ENCODE assay signal across 9 cellular contexts in the genomic region with DNA sequence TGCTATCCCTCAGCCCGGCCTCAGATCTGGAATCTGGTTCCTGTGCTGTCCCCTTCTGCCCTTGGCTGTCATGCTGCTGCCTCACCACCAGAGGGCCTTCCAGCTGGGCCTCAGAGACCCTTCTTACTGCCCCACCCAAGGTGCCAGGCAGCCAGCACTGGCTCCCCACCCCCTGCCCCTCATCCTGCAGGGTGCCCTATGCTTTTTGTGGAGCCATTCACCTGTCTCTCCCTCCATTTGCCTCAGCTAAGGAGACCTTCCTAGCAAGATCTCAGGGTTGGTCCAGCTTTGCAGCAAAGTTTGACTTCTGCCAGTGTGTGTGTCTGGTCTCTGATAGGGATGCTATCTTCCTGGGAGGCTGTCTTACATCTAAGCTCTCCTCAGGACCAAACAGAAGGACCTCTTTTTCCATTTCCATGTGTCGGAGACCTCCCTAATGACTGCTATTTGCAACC. TPM values are rescaled to one million over a fixed set of nuclear protein-coding genes. Genes with fewer than 3 reads are reported as not detected.
A peak's percentile ranks its signal among the peaks of the same experiment; 100 is the strongest.
DNase-seq lines count a peak whose midpoint lies in the region; ATAC-seq and TF ChIP-seq lines count a peak whose summit lies in the region.
"Had no signal": no experiment of that assay in that cellular context is flagged by ENCODE, and none has a peak within 500 bp of the region (broad histone marks: within the 10 kb centered on the region; RNA-seq: fewer than 3 reads in every experiment).

No MANE protein-coding gene starts in this region.

- no peak overlapping the region for H3K4me3 ChIP-seq in CD4-positive, alpha-beta memory T cell (ENCODE audit: low read length in 2 of 2)
- H3K4me3 ChIP-seq in OCI-LY3 (ENCODE audit: low read length) = no peak overlapping the region

- H3K9me3 Mint-ChIP-seq in CD4-positive, alpha-beta memory T cell = peaks cover 0 to 3% (median 0%) of the 10 kb centered on the region in 8 donors
- H3K9me3 Mint-ChIP-seq in glutamatergic neuron (ENCODE audit: unreplicated experiment) = peaks cover 7% of the 10 kb centered on the region

- no peaks in the 10 kb centered on the region for H3K36me3 Mint-ChIP-seq in CD4-positive, alpha-beta memory T cell
- H3K36me3 Mint-ChIP-seq in glutamatergic neuron (ENCODE audit: unreplicated experiment) = no peaks in the 10 kb centered on the region

- peaks cover 38 to 42% of the 10 kb centered on the region in 2 donors for H3K27me3 Mint-ChIP-seq in CD4-positive, alpha-beta memory T cell
- peaks cover 11% of the 10 kb centered on the region for H3K27me3 Mint-ChIP-seq in glutamatergic neuron (ENCODE audit: unreplicated experiment)

- H3K4me1 Mint-ChIP-seq in CD4-positive, alpha-beta memory T cell = peaks cover 5 to 17% (median 7%) of the 10 kb centered on the region in 4 donors
- peaks cover 2% of the 10 kb centered on the region for H3K4me1 Mint-ChIP-seq in glutamatergic neuron (ENCODE audit: low read depth, unreplicated experiment)

- H3K9me3 ChIP-seq in CD4-positive, alpha-beta memory T cell (ENCODE audit: control insufficient read depth in 1 of 2, low read length in 2 of 2) = no peaks in the 10 kb centered on the region
- H3K9me3 ChIP-seq in OCI-LY3 (ENCODE audit: insufficient read depth, low read length) = no peaks in the 10 kb centered on the region

- peak overlapping the region in 1 of 7 donors; percentile 64 for H3K27ac Mint-ChIP-seq in CD4-positive, alpha-beta memory T cell
- H3K27ac Mint-ChIP-seq in glutamatergic neuron (ENCODE audit: unreplicated experiment) = no peak overlapping the region

- intact Hi-C loops in CD4-positive, alpha-beta memory T cell (cut with micrococcal nuclease) = loop anchor here (1.0 to 5.0 kb wide), 4 partner anchors 23 to 62 kb away; partner anchors contain the start of gene ABCF3

- CTCF ChIA-PET in CD4-positive, alpha-beta memory T cell (lab: Charles Lee; ENCODE audit: partially characterized antibody) = interaction anchor here (0.8 to 5.4 kb wide), 21 partner anchors 10 to 331 kb away, joined by 3 to 76 read pairs (median 7); partner anchors contain the start of genes CAMK2N2 and EEF1AKMT4

- H3K27ac ChIP-seq in CD4-positive, alpha-beta memory T cell (ENCODE audit: low read depth, low read length) = no peak overlapping the region
- no peak overlapping the region for H3K27ac ChIP-seq in OCI-LY3 (ENCODE audit: low read length)

- peak in 4 of 5 donors; percentile 50 to 65 (median 54) for DNase-seq in CD4-positive, alpha-beta memory T cell
- DNase-seq in GM20000 (ENCODE audit: low spot score) = peak; percentile 83
- DNase-seq in activated T-helper 1 cell treated with Interleukin-2 at 50 U/mL for 16 hours (ENCODE audit: low read depth) = peak; percentile 33
- peak; percentile 54 for DNase-seq in glutamatergic neuron
- peak; percentile 40 to 49 for DNase-seq in stimulated activated CD4-positive, alpha-beta T cell treated with anti-CD3 and anti-CD28 coated beads, Interleukin-2, amount 100 ng/mL, for 48 hours
- no peak for DNase-seq in T1000 (lab: John Stamatoyannopoulos, UW)

- H4K20me1 ChIP-seq in OCI-LY3 (ENCODE audit: insufficient read depth, low read length) = no peaks in the 10 kb centered on the region

- no peak for ATAC-seq in HG02938 (IDR thresholded peaks at IDR 0.05; ENCODE audit: unreplicated experiment)

- H3K27me3 ChIP-seq in CD4-positive, alpha-beta memory T cell (ENCODE audit: insufficient read depth, low read length) = peaks cover 32% of the 10 kb centered on the region
- peaks cover 19% of the 10 kb centered on the region for H3K27me3 ChIP-seq in OCI-LY3 (ENCODE audit: low read depth, low read length)

- H3K9ac ChIP-seq in OCI-LY3 (ENCODE audit: low read length) = no peak overlapping the region

- H3K79me2 ChIP-seq in OCI-LY3 (ENCODE audit: low read length) = no peaks in the 10 kb centered on the region

- H3K4me3 Mint-ChIP-seq in CD4-positive, alpha-beta memory T cell = no peak overlapping the region
- H3K4me3 Mint-ChIP-seq in glutamatergic neuron (ENCODE audit: unreplicated experiment) = no peak overlapping the region

- H3K4me1 ChIP-seq in CD4-positive, alpha-beta memory T cell (ENCODE audit: insufficient read depth, low read length) = peaks cover 11% of the 10 kb centered on the region
- 0 out of 2 replicates have a peak, but pooled peaks cover 2% of the 10 kb centered on the region for H3K4me1 ChIP-seq in OCI-LY3 (ENCODE audit: low read length)

- no peaks in the 10 kb centered on the region for H3K36me3 ChIP-seq in CD4-positive, alpha-beta memory T cell (ENCODE audit: insufficient read depth, low read length)
- no peaks in the 10 kb centered on the region for H3K36me3 ChIP-seq in OCI-LY3 (replicated peaks; ENCODE audit: low read depth, low read length)

- no peak overlapping the region for H3K4me2 ChIP-seq in OCI-LY3 (ENCODE audit: low read length)

- TF ChIP-seq CTCF in GM20000 (IDR thresholded peaks at IDR 0.05; ENCODE audit: extremely low read depth, missing control alignments) = peak; percentile 86
- peak; percentile 80 for TF ChIP-seq CTCF in OCI-LY3 (IDR thresholded peaks at IDR 0.05; ENCODE audit: low read depth, low read length)
- TF ChIP-seq CTCF in glutamatergic neuron (IDR thresholded peaks at IDR 0.05; ENCODE audit: partially characterized antibody, unreplicated experiment) = peak; percentile 94

- no peak overlapping the region for H2AFZ ChIP-seq in OCI-LY3 (ENCODE audit: low read depth, low read length)

- POLR2A ChIA-PET in CD4-positive, alpha-beta memory T cell (lab: Charles Lee; ENCODE audit: partially characterized antibody) = interaction anchor here (0.8 to 1.7 kb wide), 2 partner anchors 12 to 22 kb away, joined by 3 to 8 read pairs; partner anchors contain the start of gene EEF1AKMT4

RNA-seq across cellular contexts. Expression of gene VWA5B2, which starts 1.9 kb away (rescaled TPM):
- not detected for total RNA-seq in CD4-positive, alpha-beta memory T cell
- polyA plus RNA-seq in CD4-positive, alpha-beta memory T cell = under 1 TPM in 1 of 2 donors, not detected in 1; 0.38 TPM
- 56.5 TPM for total RNA-seq in glutamatergic neuron (ENCODE audit: unreplicated experiment)
- total RNA-seq: LHCN-M2 had no signal

RNA-seq across cellular contexts. Expression of gene ALG3, which starts 21.3 kb away (rescaled TPM):
- 10 to 100 TPM; 37.5 to 40.6 TPM for total RNA-seq in CD4-positive, alpha-beta memory T cell
- polyA plus RNA-seq in CD4-positive, alpha-beta memory T cell = 10 to 100 TPM; 56.5 to 67.8 TPM
- 26.5 TPM for total RNA-seq in glutamatergic neuron (ENCODE audit: unreplicated experiment)

RNA-seq across cellular contexts. Expression of gene EEF1AKMT4, which starts 22.0 kb away (rescaled TPM):
- total RNA-seq in CD4-positive, alpha-beta memory T cell = 1 to 10 TPM; 1.7 to 2.1 TPM
- polyA plus RNA-seq in CD4-positive, alpha-beta memory T cell = 1 to 10 TPM; 3.8 to 4.6 TPM
- 1.7 TPM for total RNA-seq in glutamatergic neuron (ENCODE audit: unreplicated experiment)

RNA-seq across cellular contexts. Expression of gene CAMK2N2, which starts 33.8 kb away (rescaled TPM):
- total RNA-seq in CD4-positive, alpha-beta memory T cell = under 1 TPM in 1 of 2 experiments, not detected in 1; 0.25 TPM
- polyA plus RNA-seq in CD4-positive, alpha-beta memory T cell = not detected
- total RNA-seq in glutamatergic neuron (ENCODE audit: unreplicated experiment) = 14.8 TPM

RNA-seq across cellular contexts. Expression of gene ABCF3, which starts 41.5 kb away (rescaled TPM):
- total RNA-seq in CD4-positive, alpha-beta memory T cell = 100 to 1,000 TPM; 122 to 124 TPM
- 10 to 100 TPM; 32.0 to 55.1 TPM for polyA plus RNA-seq in CD4-positive, alpha-beta memory T cell
- total RNA-seq in glutamatergic neuron (ENCODE audit: unreplicated experiment) = 87.9 TPM

Comparison
In these comparisons a context has a peak if more than half of its experiments do, and no peak if none do; other contexts are left out.
1. RNA of gene VWA5B2, which starts 1.9 kb away (total RNA-seq): 56.5 TPM in glutamatergic neuron (single experiment); not detected in CD4-positive, alpha-beta memory T cell; every median in the first group is over 10 times any median in the second.
2. Peak in every context shown above with its lines, with median percentiles within 50 percentile points of each other: CTCF ChIP-seq.